In the genomic region with DNA sequence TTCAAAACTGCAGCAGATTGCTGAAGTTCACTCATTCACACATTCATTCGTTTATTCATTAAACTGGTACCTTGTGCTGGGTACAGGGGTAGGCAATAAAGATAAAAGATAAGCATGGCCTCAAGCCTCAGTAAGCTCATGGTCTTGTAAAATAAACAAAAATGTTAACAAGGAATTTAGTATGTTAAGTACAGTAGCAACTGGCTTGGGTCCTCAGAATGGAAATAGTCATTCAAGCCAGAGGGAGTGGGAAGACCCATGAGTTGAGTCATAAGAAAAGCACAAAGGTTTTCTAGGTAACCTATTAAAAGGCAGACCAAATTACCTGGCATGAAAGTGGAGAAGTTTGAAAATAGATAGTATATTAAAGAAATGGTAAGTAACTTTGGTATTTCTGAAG, we compare ENCODE assay signal across 19 cellular contexts.
DNase-seq lines count a peak whose midpoint lies in the region; ATAC-seq and TF ChIP-seq lines count a peak whose summit lies in the region.
"Had no signal": no experiment of that assay in that cellular context is flagged by ENCODE, and none has a peak within 500 bp of the region (broad histone marks: within the 10 kb centered on the region; RNA-seq: fewer than 3 reads in every experiment).

No MANE protein-coding gene starts in this region.

- no peaks in the 10 kb centered on the region for H3K27me3 ChIP-seq in kidney epithelial cell (ENCODE audit: control insufficient read depth, insufficient read depth, low read length)
- H3K27me3 ChIP-seq: tibial artery had no signal

- H3K4me3 Mint-ChIP-seq in progenitor cell of endocrine pancreas (ENCODE audit: low read depth) (no peak overlapping the region), T-cell (no peak overlapping the region)
- H3K4me3 Mint-ChIP-seq: activated CD8-positive, alpha-beta T cell treated with anti-CD3 and anti-CD28 coated beads, Interleukin-2, amount 10 ng/mL, durations not matched to agents 7 days and 5 days; activated T-cell treated with anti-CD3 and anti-CD28 coated beads, Interleukin-2, amount 50 U/mL, for 4 hours; effector memory CD8-positive, alpha-beta T cell had no signal

- DNase-seq in kidney epithelial cell (ENCODE audit: low read depth) (peak; percentile 69), NCI-H510A (lab: John Stamatoyannopoulos, UW) (no peak), progenitor cell of endocrine pancreas (ENCODE audit: low spot score, unreplicated experiment) (no peak), T-cell (no peak), occipital lobe (lab: John Stamatoyannopoulos, UW) (no peak)
- DNase-seq: activated CD8-positive, alpha-beta T cell treated with anti-CD3 and anti-CD28 coated beads, Interleukin-2, amount 10 ng/mL, durations not matched to agents 7 days and 5 days; activated T-cell treated with anti-CD3 and anti-CD28 coated beads, Interleukin-2, amount 50 U/mL, for 4 hours; COR-L47; effector memory CD8-positive, alpha-beta T cell; NCI-H2029 treated with DMSO at 0.1 percent for 48 hours; nucleus accumbens; stimulated activated CD4-positive, alpha-beta T cell treated with anti-CD3 and anti-CD28 coated beads, Interleukin-1b, Interleukin-23, amount 100 ng/mL, for 48 hours; stimulated activated naive CD4-positive, alpha-beta T cell treated with Interleukin-2 at 50 U/mL for 16 hours; tibial artery had no signal

- no peak overlapping the region for H3K27ac Mint-ChIP-seq in progenitor cell of endocrine pancreas
- no peak overlapping the region for H3K27ac Mint-ChIP-seq in T-cell
- H3K27ac Mint-ChIP-seq: activated CD8-positive, alpha-beta T cell treated with anti-CD3 and anti-CD28 coated beads, Interleukin-2, amount 10 ng/mL, durations not matched to agents 7 days and 5 days; activated naive CD4-positive, alpha-beta T cell treated with anti-CD3 and anti-CD28 coated beads, Interleukin-2, amount 50 U/mL, for 72 hours; effector memory CD8-positive, alpha-beta T cell had no signal

- CTCF ChIA-PET in T-cell (lab: Charles Lee) = interaction anchor here in 1 of 2 donors (0.6 kb wide), 1 partner anchor 151 kb away, joined by 3 read pairs; no protein-coding TSS in a partner anchor

- H3K9me3 Mint-ChIP-seq in progenitor cell of endocrine pancreas (ENCODE audit: low read depth) (no peaks in the 10 kb centered on the region), T-cell (no peaks in the 10 kb centered on the region)
- H3K9me3 Mint-ChIP-seq: activated naive CD4-positive, alpha-beta T cell treated with anti-CD3 and anti-CD28 coated beads, Interleukin-2, amount 50 U/mL, for 72 hours; activated T-cell treated with anti-CD3 and anti-CD28 coated beads, Interleukin-2, amount 50 U/mL, for 4 hours; effector memory CD8-positive, alpha-beta T cell had no signal

- ATAC-seq in GM18868 (IDR thresholded peaks at IDR 0.05; ENCODE audit: unreplicated experiment) (peak; percentile 89), HG02678 (IDR thresholded peaks at IDR 0.05; ENCODE audit: unreplicated experiment) (peak; percentile 47), HG03571 (IDR thresholded peaks at IDR 0.05; ENCODE audit: unreplicated experiment) (peak; percentile 85), T-cell (replicated peaks in 1 of 4) (no peak)
- ATAC-seq: activated CD8-positive, alpha-beta T cell treated with anti-CD3 and anti-CD28 coated beads, Interleukin-2, amount 10 ng/mL, durations not matched to agents 7 days and 5 days; activated naive CD4-positive, alpha-beta T cell treated with anti-CD3 and anti-CD28 coated beads, Interleukin-2, amount 50 U/mL, for 72 hours; activated T-cell treated with anti-CD3 and anti-CD28 coated beads, Interleukin-2, amount 50 U/mL, for 4 hours; effector memory CD8-positive, alpha-beta T cell; K562 had no signal

- no peak overlapping the region for H3K4me3 ChIP-seq in kidney epithelial cell (ENCODE audit: low read depth, low read length)
- H3K4me3 ChIP-seq: K562, tibial artery had no signal

- TF ChIP-seq CTCF in kidney epithelial cell (IDR thresholded peaks at IDR 0.05; ENCODE audit: insufficient read depth, low read length, poor library complexity, severe bottlenecking) (no peak), progenitor cell of endocrine pancreas (IDR thresholded peaks at IDR 0.05; ENCODE audit: unreplicated experiment) (no peak)

- H3K27me3 Mint-ChIP-seq in progenitor cell of endocrine pancreas = no peaks in the 10 kb centered on the region
- H3K27me3 Mint-ChIP-seq in T-cell = no peaks in the 10 kb centered on the region
- H3K27me3 Mint-ChIP-seq: effector memory CD8-positive, alpha-beta T cell had no signal

- H3K36me3 Mint-ChIP-seq in progenitor cell of endocrine pancreas (ENCODE audit: insufficient read depth) (peaks cover 2% of the 10 kb centered on the region), T-cell (peaks cover 17% of the 10 kb centered on the region)

- POLR2A ChIA-PET in T-cell (lab: Charles Lee) = no interaction called here

- H3K36me3 ChIP-seq in kidney epithelial cell (ENCODE audit: control insufficient read depth, insufficient read depth, low read length) = no peaks in the 10 kb centered on the region
- H3K36me3 ChIP-seq: tibial artery had no signal

- no peaks in the 10 kb centered on the region for H3K4me1 Mint-ChIP-seq in progenitor cell of endocrine pancreas (ENCODE audit: low read depth)
- no peaks in the 10 kb centered on the region for H3K4me1 Mint-ChIP-seq in T-cell

Comparison
In these comparisons a context has a peak if more than half of its experiments do, and no peak if none do; other contexts are left out.
1. ATAC-seq: peak in GM18868 (single experiment), HG02678 (single experiment) and HG03571 (single experiment); none in T-cell (0 of 4).